25 cellular contexts compared by ENCODE assay signal in genomic region chr12:130640496-130640895, GRCh38.
"Had no signal": no experiment of that assay in that cellular context is flagged by ENCODE, and none has a peak within 500 bp of the region (broad histone marks: within the 10 kb centered on the region; RNA-seq: fewer than 3 reads in every experiment).

No MANE protein-coding gene starts in this region.

- H3K36me3 ChIP-seq: lower lobe of right lung, pancreas, prostate gland, spleen, tibial nerve, uterus had no signal

- H3K27ac ChIP-seq: lower lobe of right lung, pancreas, prostate gland, spleen, tibial nerve, uterus had no signal

- H3K4me1 ChIP-seq: lower lobe of right lung, pancreas, prostate gland, spleen, tibial nerve, uterus had no signal

- H3K9me3 ChIP-seq: lower lobe of right lung, pancreas, prostate gland, spleen, uterus had no signal

- H3K4me3 ChIP-seq: lower lobe of right lung, pancreas, prostate gland, spleen, tibial nerve, uterus had no signal

- H3K27me3 ChIP-seq: pancreas, tibial nerve, uterus had no signal

- DNase-seq: hippocampal formation; kidney glomerular epithelial cell; left cardiac atrium; left ventricle myocardium superior; lower lobe of right lung; mammary epithelial cell; mesenchymal stem cell; naive B cell; natural killer cell; nucleus accumbens; pancreas; posterior cingulate gyrus; retina; right cardiac atrium; spleen; stimulated activated CD4-positive, alpha-beta T cell treated with anti-CD3 and anti-CD28 coated beads, Interleukin-1b, Interleukin-23, amount 100 ng/mL, for 48 hours; stimulated activated CD4-positive, alpha-beta T cell treated with anti-CD3 and anti-CD28 coated beads, Interleukin-2, amount 100 ng/mL, for 48 hours; stimulated activated CD4-positive, alpha-beta T cell treated with anti-CD3 and anti-CD28 coated beads, Interleukin-4, amount 100 ng/mL, for 4 hours; stimulated activated CD8-positive, alpha-beta memory T cell treated with anti-CD3 and anti-CD28 coated beads, Interleukin-4, amount 100 ng/mL, for 48 hours; stimulated activated naive CD4-positive, alpha-beta T cell treated with Interleukin-2 at 50 U/mL for 16 hours; stimulated activated naive CD8-positive, alpha-beta T cell treated with anti-CD3 and anti-CD28 coated beads, Interleukin-15, amount 100 ng/mL, for 72 hours; substantia nigra; uterus had no signal
